Comparison of ENCODE assay signal across 17 cellular contexts in the genomic region with DNA sequence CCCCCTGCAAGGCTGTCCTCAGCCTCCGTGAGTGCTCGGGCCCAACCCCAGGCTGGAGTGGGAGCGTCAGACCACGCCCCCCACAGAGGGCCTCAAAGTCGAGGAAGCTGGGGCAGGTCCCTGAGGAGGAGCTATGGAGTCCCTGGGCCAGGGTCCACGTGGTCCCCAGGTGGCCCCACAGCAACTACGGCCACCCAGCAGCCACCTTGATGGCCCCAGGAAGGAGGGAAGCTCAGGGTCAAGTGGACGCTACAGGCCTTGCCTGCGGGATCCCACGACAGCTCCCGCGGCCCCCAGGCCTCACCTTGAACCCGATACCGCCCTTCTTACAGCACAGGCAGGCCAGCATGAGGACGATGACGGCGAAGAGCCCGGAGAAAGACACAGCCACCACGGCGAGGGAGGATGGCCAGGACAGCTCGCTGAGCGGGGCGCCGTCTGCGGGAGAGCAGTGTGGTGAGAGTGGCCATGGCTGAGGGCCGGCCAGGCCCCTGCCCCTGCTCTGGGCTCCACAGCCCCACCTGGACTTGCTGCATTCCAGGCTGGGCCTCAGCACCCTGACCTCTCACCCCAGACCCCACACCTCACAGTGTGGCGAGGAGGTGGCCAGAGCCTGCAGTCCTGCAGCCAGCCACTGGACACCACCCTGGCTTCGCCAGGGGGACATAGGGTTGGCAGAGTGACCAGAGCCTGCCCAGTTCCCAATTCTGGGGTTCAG. TPM values are rescaled to one million over a fixed set of nuclear protein-coding genes. Genes with fewer than 3 reads are reported as not detected.
DNase-seq lines count a peak whose midpoint lies in the region; ATAC-seq, FAIRE-seq and TF ChIP-seq lines count a peak whose summit lies in the region.
"Had no signal": no experiment of that assay in that cellular context is flagged by ENCODE, and none has a peak within 500 bp of the region (broad histone marks: within the 10 kb centered on the region; RNA-seq: fewer than 3 reads in every experiment).

No MANE protein-coding gene starts in this region.

- no peak for TF ChIP-seq EP300 in K562 (IDR thresholded peaks at IDR 0.05; ENCODE audit: low read length)

- no peaks in the 10 kb centered on the region for H3K9me3 ChIP-seq in BLaER1 treated with 17β-estradiol and CSF1 and Interleukin-3, amounts not matched to agents 10 nM and 100 nM (replicated peaks in 1 of 11)
- peaks cover 2% of the 10 kb centered on the region; the same call in 1 of the 2 replicates for H3K9me3 ChIP-seq in K562 (replicated peaks; ENCODE audit: control insufficient read depth, insufficient read depth, low read depth, low read length)

- TF ChIP-seq POLR2A in K562 (conservative IDR thresholded peaks at IDR 0.05): no peak
- TF ChIP-seq POLR2A in GM18505 (IDR thresholded peaks at IDR 0.05; ENCODE audit: borderline replicate concordance, extremely low read depth, insufficient read depth, insufficient read length): no peak

- H4K20me1 ChIP-seq in BLaER1 treated with 17β-estradiol and CSF1 and Interleukin-3, amounts not matched to agents 10 nM and 100 nM: peaks cover 0 to 74% (median 15%) of the 10 kb centered on the region in 11 experiments; a peak in 11 of 22 replicates
- peaks cover 6% of the 10 kb centered on the region for H4K20me1 ChIP-seq in K562 (replicated peaks; ENCODE audit: control insufficient read depth, insufficient read depth, low read length)

- peaks cover 0 to 8% (median 0%) of the 10 kb centered on the region in 11 experiments; a peak in 3 of 22 replicates for H3K27me3 ChIP-seq in BLaER1 treated with 17β-estradiol and CSF1 and Interleukin-3, amounts not matched to agents 10 nM and 100 nM
- H3K27me3 ChIP-seq in K562 (ENCODE audit: control insufficient read depth in 2 of 2, insufficient read depth in 2 of 2, low read length in 2 of 2) (peaks cover 0 to 19% of the 10 kb centered on the region in 2 experiments; a peak in 3 of 5 replicates), layer of hippocampus (ENCODE audit: control insufficient read depth, insufficient read depth, low read length) (no peaks in the 10 kb centered on the region)

- intact Hi-C loops in K562 (cut with micrococcal nuclease): no loop called here

- no peak for TF ChIP-seq CTCF in K562 (IDR thresholded peaks at IDR 0.05 in 2 of 3, conservative IDR thresholded peaks at IDR 0.05 in 1 of 3; ENCODE audit: insufficient read depth in 2 of 3, low read depth in 1 of 3, low read length in 3 of 3)

- no TSS peak for BruUV-seq in K562 (replicated peaks; lab: Mats Ljungman, UMichigan)

- H2AFZ ChIP-seq in K562 (ENCODE audit: low read depth, low read length): no peak overlapping the region

- FAIRE-seq in K562 (lab: Jason Lieb, UNC): no peak
- FAIRE-seq: G401.6, GM12892 had no signal

- in situ Hi-C loops in K562 (cut with MboI): loop anchor here (25.0 kb wide), 1 partner anchor 103 kb away; a partner anchor contains a TSS

- CTCF ChIA-PET in K562 (lab: Yijun Ruan, JAX; ENCODE audit: low intra/inter-chr PET ratio): no interaction called here

- H3K4me2 ChIP-seq in BLaER1 treated with 17β-estradiol and CSF1 and Interleukin-3, amounts not matched to agents 10 nM and 100 nM: peak overlapping the region in 9 of 11 experiments; percentile 55 to 83 (median 72); a peak in 15 of 22 replicates
- H3K4me2 ChIP-seq in K562 (ENCODE audit: insufficient read depth, low read length): no peak overlapping the region

- no peak overlapping the region for H3K27ac ChIP-seq in BLaER1 treated with 17β-estradiol and CSF1 and Interleukin-3, amounts not matched to agents 10 nM and 100 nM
- H3K27ac ChIP-seq in K562 (ENCODE audit: extremely low read depth, low read depth, low read length) (no peak overlapping the region), layer of hippocampus (ENCODE audit: low read depth, low read length) (peak overlapping the region; percentile 99), substantia nigra (ENCODE audit: low read depth, low read length, poor library complexity, severe bottlenecking) (peak overlapping the region; percentile 100)
- H3K27ac ChIP-seq: C4-2B had no signal

- no peaks in the 10 kb centered on the region for H3K79me2 ChIP-seq in K562 (ENCODE audit: control insufficient read depth, insufficient read depth, low read length)

- no peaks in the 10 kb centered on the region for H3K36me3 ChIP-seq in BLaER1 treated with 17β-estradiol and CSF1 and Interleukin-3, amounts not matched to agents 10 nM and 100 nM
- H3K36me3 ChIP-seq in K562 (ENCODE audit: control insufficient read depth, insufficient read depth, low read length): no peaks in the 10 kb centered on the region

- TF ChIP-seq RAD21 in K562 (CRISPR knock-in tag; conservative IDR thresholded peaks at IDR 0.05 in 1 of 2, IDR thresholded peaks at IDR 0.05 in 1 of 2): no peak

- H3K4me3 ChIP-seq in BLaER1 treated with 17β-estradiol and CSF1 and Interleukin-3, amounts not matched to agents 10 nM and 100 nM: no peak overlapping the region
- H3K4me3 ChIP-seq in K562: no peak overlapping the region

- DNase-seq in K562 (ENCODE audit: extremely low read depth in 1 of 4, low spot score in 3 of 4) (no peak), substantia nigra (lab: John Stamatoyannopoulos, UW) (no peak), SW 1271 (lab: John Stamatoyannopoulos, UW) (no peak)
- DNase-seq in activated CD4-positive, alpha-beta T cell treated with anti-CD3 and anti-CD28 coated beads, Interleukin-2, amount 50 U/mL, for 4 hours: no peak
- DNase-seq: ACHN; CD4-positive, alpha-beta memory T cell; DMS79; H7; IMR-90 had no signal

- ATAC-seq in K562 (peak; percentile 17; the same call in 2 of the 3 replicates), GM18505 (IDR thresholded peaks at IDR 0.05; ENCODE audit: unreplicated experiment) (no peak), GM19395 (IDR thresholded peaks at IDR 0.05; ENCODE audit: unreplicated experiment) (no peak)

- POLR2A ChIA-PET in K562 (lab: Yijun Ruan, JAX): interaction anchor here (0.6 to 1.0 kb wide), 2 partner anchors 99 to 791 kb away, joined by 3 to 4 read pairs; no protein-coding TSS in a partner anchor

- peaks cover 12 to 64% (median 42%) of the 10 kb centered on the region in 10 experiments for H3K4me1 ChIP-seq in BLaER1 treated with 17β-estradiol and CSF1 and Interleukin-3, amounts not matched to agents 10 nM and 100 nM
- H3K4me1 ChIP-seq in K562 (replicated peaks in 1 of 2; ENCODE audit: control insufficient read depth in 2 of 2, insufficient read depth in 2 of 2, low read length in 2 of 2): peaks cover 6 to 69% of the 10 kb centered on the region in 2 experiments; a peak in 4 of 5 replicates

- WGBS in K562 (ENCODE audit: insufficient coverage, low coverage, missing lambda C conversion rate): 23% methylated on average over 27 of the region's 28 CpGs

- 0 out of 22 replicates have a peak overlapping the region, but pooled peaks of 1 of the 11 experiments have one; percentile 29 for H3K9ac ChIP-seq in BLaER1 treated with 17β-estradiol and CSF1 and Interleukin-3, amounts not matched to agents 10 nM and 100 nM
- peak overlapping the region in 1 of 2 experiments; percentile 64; a peak in 1 of 4 replicates for H3K9ac ChIP-seq in K562 (ENCODE audit: insufficient read depth in 1 of 2, low read depth in 2 of 2, low read length in 2 of 2)

- H3K9me1 ChIP-seq in K562 (ENCODE audit: control insufficient read depth, insufficient read depth, low read length): no peaks in the 10 kb centered on the region

TF ChIP-seq in K562, 482 proteins besides CTCF, POLR2A, EP300 and RAD21 (continues in another document):
- TF ChIP-seq FOSL1 (tag; conservative IDR thresholded peaks at IDR 0.05): no peak
- no peak for TF ChIP-seq SMARCB1 (IDR thresholded peaks at IDR 0.05; ENCODE audit: insufficient read length, low read depth)
- no peak for TF ChIP-seq CREB1 (IDR thresholded peaks at IDR 0.05)
- no peak for TF ChIP-seq CREB1 (CRISPR knock-in tag; IDR thresholded peaks at IDR 0.05)

RNA-seq across cellular contexts. Expression of a gene that starts 31.1 kb away (rescaled TPM):
- not detected in 2 replicates for total RNA-seq in K562 (2011; cell fraction: chromatin; rRNA removed; ENCODE audit: low replicate concordance)
- not detected in 2 replicates for total RNA-seq in K562 (2011; cell fraction: nucleolus; rRNA removed)
- total RNA-seq in K562 (2011; cell fraction: nucleoplasm; rRNA removed): not detected in 2 replicates
- not detected in 2 replicates for total RNA-seq in K562 (2014; rRNA removed)
- not detected in 2 replicates for total RNA-seq in K562 (2014; rRNA removed; fragmentation: Illumina TruSeq; extraction: Trizol)
- total RNA-seq in K562 (2015; rRNA removed; fragmentation: Illumina TruSeq; extraction: Trizol): not detected in 2 replicates
- total RNA-seq in K562 (2021): not detected in 2 replicates
- not detected in 2 replicates for polyA plus RNA-seq in K562 (2011; rRNA removed)
- not detected in 2 replicates for polyA plus RNA-seq in K562 (2011; cell fraction: cytosol; rRNA removed)
- polyA plus RNA-seq in K562 (2011; cell fraction: nucleus; rRNA removed): not detected in 2 replicates
- not detected in 2 replicates for polyA plus RNA-seq in K562 (2012)
- not detected in 2 replicates for polyA plus RNA-seq in K562 (2014; fragmentation: Illumina TruSeq; extraction: Trizol)
- polyA plus RNA-seq in K562 (2014; fragmentation: Nextera tagmentation; extraction: Ambion mirVana): not detected
- polyA plus RNA-seq in K562 (2014; rRNA removed): not detected in 2 replicates
- not detected in 2 replicates for polyA minus RNA-seq in K562 (2011; rRNA and poly(A)+ RNA removed)
- not detected in 2 replicates for polyA minus RNA-seq in K562 (2011; cell fraction: cytosol; rRNA and poly(A)+ RNA removed)
- not detected in 2 replicates for polyA minus RNA-seq in K562 (2011; cell fraction: nucleus; rRNA and poly(A)+ RNA removed)
- total RNA-seq: A172; CD4-positive, alpha-beta memory T cell; H7; IMR-90 had no signal
- polyA plus RNA-seq: CD4-positive, alpha-beta memory T cell; IMR-90 had no signal

RNA-seq across cellular contexts. Expression of a gene that starts 31.8 kb away (rescaled TPM):
- 0.63 and 1.3 TPM in 2 replicates for total RNA-seq in K562 (2011; cell fraction: chromatin; rRNA removed; ENCODE audit: low replicate concordance)
- 1.3 TPM in 2 replicates for total RNA-seq in K562 (2011; cell fraction: nucleolus; rRNA removed)
- total RNA-seq in K562 (2011; cell fraction: nucleoplasm; rRNA removed): 0.84 and 1.1 TPM in 2 replicates
- total RNA-seq in K562 (2014; rRNA removed): 0.24 TPM in 1 of 2 replicates, not detected in the other
- total RNA-seq in K562 (2014; rRNA removed; fragmentation: Illumina TruSeq; extraction: Trizol): 0.10 TPM in 1 of 2 replicates, not detected in the other
- 0.11 TPM in 1 of 2 replicates, not detected in the other for total RNA-seq in K562 (2015; rRNA removed; fragmentation: Illumina TruSeq; extraction: Trizol)
- 0.51 and 0.55 TPM in 2 replicates for total RNA-seq in K562 (2021)
- polyA plus RNA-seq in K562 (2011; rRNA removed): 0.43 and 0.50 TPM in 2 replicates
- polyA plus RNA-seq in K562 (2011; cell fraction: cytosol; rRNA removed): 0.46 and 1.1 TPM in 2 replicates
- polyA plus RNA-seq in K562 (2011; cell fraction: nucleus; rRNA removed): 1.6 and 3.2 TPM in 2 replicates
- polyA plus RNA-seq in K562 (2012): 0.18 and 0.32 TPM in 2 replicates
- polyA plus RNA-seq in K562 (2014; fragmentation: Illumina TruSeq; extraction: Trizol): 0.29 TPM in 1 of 2 replicates, not detected in the other
- polyA plus RNA-seq in K562 (2014; fragmentation: Nextera tagmentation; extraction: Ambion mirVana): not detected
- 0.25 and 0.26 TPM in 2 replicates for polyA plus RNA-seq in K562 (2014; rRNA removed)
- not detected in 2 replicates for polyA minus RNA-seq in K562 (2011; rRNA and poly(A)+ RNA removed)
- 1.0 and 1.1 TPM in 2 replicates for polyA minus RNA-seq in K562 (2011; cell fraction: cytosol; rRNA and poly(A)+ RNA removed)
- 0.78 and 1.5 TPM in 2 replicates for polyA minus RNA-seq in K562 (2011; cell fraction: nucleus; rRNA and poly(A)+ RNA removed)

Comparison
In these comparisons a context has a peak if more than half of its experiments do, and no peak if none do; other contexts are left out.
1. H3K27ac ChIP-seq: peak in layer of hippocampus (single experiment) and substantia nigra (single experiment); none in BLaER1 treated with 17β-estradiol and CSF1 and Interleukin-3, amounts not matched to agents 10 nM and 100 nM (0 of 11) and K562 (single experiment).